12 cellular contexts compared by ENCODE assay signal in the genomic region with DNA sequence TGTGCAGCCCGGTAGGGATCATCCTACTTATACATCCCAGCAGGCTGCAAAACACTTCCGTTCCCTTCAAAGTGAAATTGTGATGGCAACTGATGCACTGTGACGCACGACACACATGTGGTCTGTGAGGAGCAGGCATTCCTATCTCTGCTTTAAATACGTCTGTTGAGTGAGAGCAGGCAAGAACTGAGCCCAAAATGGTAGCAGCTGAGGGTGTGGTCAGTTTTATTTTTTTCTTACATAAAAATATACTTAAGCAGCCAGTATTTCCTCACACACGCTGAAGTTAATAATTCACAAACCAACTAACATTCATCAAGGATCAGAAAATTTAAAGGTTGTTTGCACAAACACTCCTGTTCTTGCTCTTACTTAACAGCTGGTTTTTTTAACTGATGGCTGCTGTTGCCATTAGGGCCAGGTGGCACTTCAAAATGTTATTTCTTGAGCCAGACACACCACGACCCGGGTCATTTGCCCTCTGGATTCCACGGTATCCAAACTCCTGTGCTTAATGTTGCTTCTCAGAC. TPM values are rescaled to one million over a fixed set of nuclear protein-coding genes. Genes with fewer than 3 reads are reported as not detected.
DNase-seq lines count a peak whose midpoint lies in the region; ATAC-seq and TF ChIP-seq lines count a peak whose summit lies in the region.
"Had no signal": no experiment of that assay in that cellular context is flagged by ENCODE, and none has a peak within 500 bp of the region (broad histone marks: within the 10 kb centered on the region; RNA-seq: fewer than 3 reads in every experiment).

No MANE protein-coding gene starts in this region.

- H3K4me1 ChIP-seq in mesodermal cell (ENCODE audit: control insufficient read depth, insufficient read depth, low read length, poor library complexity, severe bottlenecking): peaks cover 66% of the 10 kb centered on the region
- peaks cover 9 to 24% of the 10 kb centered on the region in 2 donors for H3K4me1 ChIP-seq in uterus

- peak; percentile 11 for ATAC-seq in left ventricle myocardium superior
- no peak for ATAC-seq in Right ventricle myocardium inferior
- ATAC-seq in HG03520 (IDR thresholded peaks at IDR 0.05; ENCODE audit: unreplicated experiment): no peak

- CTCF ChIA-PET in HEK293T (lab: Yijun Ruan, JAX): no interaction called here

- H3K4me3 ChIP-seq in coronary artery (no peak overlapping the region), mesodermal cell (ENCODE audit: extremely low read depth, insufficient read depth, low read length, poor library complexity, severe bottlenecking) (no peak overlapping the region), uterus (no peak overlapping the region)
- H3K4me3 ChIP-seq: HAP-1 had no signal

- H3K36me3 ChIP-seq in mesodermal cell (ENCODE audit: control insufficient read depth, insufficient read depth, low read length): no peaks in the 10 kb centered on the region
- no peaks in the 10 kb centered on the region for H3K36me3 ChIP-seq in uterus
- H3K36me3 ChIP-seq: HAP-1 had no signal

- H3K9me3 ChIP-seq in mesodermal cell (ENCODE audit: control insufficient read depth, low read length) (peaks cover 5% of the 10 kb centered on the region), uterus (no peaks in the 10 kb centered on the region)

- H3K27me3 ChIP-seq in uterus: no peaks in the 10 kb centered on the region

- whole genome bisulfite sequencing in mesodermal cell (ENCODE audit: insufficient coverage in 2 of 2), 2 experiments: 77 to 89% methylated on average over 8 of the region's 9 CpGs

- H3K27ac ChIP-seq in coronary artery: peak overlapping the region; percentile 18 to 44
- peak overlapping the region; percentile 8 for H3K27ac ChIP-seq in mesodermal cell (ENCODE audit: low read depth, low read length, severe bottlenecking)
- peak overlapping the region; percentile 9 to 24 for H3K27ac ChIP-seq in uterus

- intact Hi-C loops in left ventricle myocardium superior (cut with micrococcal nuclease) (no loop called here), Right ventricle myocardium inferior (cut with DNase I) (no loop called here), uterus (cut with DNase I; ENCODE audit: low total_unique reads) (no loop called here)

- DNase-seq in left ventricle myocardium superior: no peak
- DNase-seq in Right ventricle myocardium inferior (ENCODE audit: missing footprints): no peak
- DNase-seq in coronary artery (ENCODE audit: low spot score): no peak
- DNase-seq in uterus: no peak
- DNase-seq in G401 (ENCODE audit: low spot score): no peak
- no peak for DNase-seq in HEK293T (ENCODE audit: extremely low spot score)
- DNase-seq: activated CD4-positive, alpha-beta T cell treated with anti-CD3 and anti-CD28 coated beads for 48 hours; NCI-H1105 treated with DMSO at 0.1 percent for 48 hours; substantia nigra had no signal

- TF ChIP-seq POLR2A in uterus (IDR thresholded peaks at IDR 0.05): no peak

- in situ Hi-C loops in G401 (cut with HindIII; ENCODE audit: low sequenced_read_pairs): no loop called here

- no peak for TF ChIP-seq CTCF in coronary artery (IDR thresholded peaks at IDR 0.05)
- no peak for TF ChIP-seq CTCF in uterus (IDR thresholded peaks at IDR 0.05)

- POLR2A ChIA-PET in HEK293T (lab: Yijun Ruan, JAX): interaction anchor here (1.8 kb wide), 1 partner anchor 9 kb away, joined by 4 read pairs; no protein-coding TSS in a partner anchor

TF ChIP-seq in HEK293T, 16 proteins besides CTCF, POLR2A, EP300 and RAD21:
- TF ChIP-seq ELF4 (IDR thresholded peaks at IDR 0.05) (no peak), HDGF (IDR thresholded peaks at IDR 0.05; ENCODE audit: borderline replicate concordance) (no peak), FOXM1 (IDR thresholded peaks at IDR 0.05; ENCODE audit: borderline replicate concordance) (no peak), CTBP1 (IDR thresholded peaks at IDR 0.05; ENCODE audit: borderline replicate concordance) (no peak)
- TF ChIP-seq, protein P1, sequence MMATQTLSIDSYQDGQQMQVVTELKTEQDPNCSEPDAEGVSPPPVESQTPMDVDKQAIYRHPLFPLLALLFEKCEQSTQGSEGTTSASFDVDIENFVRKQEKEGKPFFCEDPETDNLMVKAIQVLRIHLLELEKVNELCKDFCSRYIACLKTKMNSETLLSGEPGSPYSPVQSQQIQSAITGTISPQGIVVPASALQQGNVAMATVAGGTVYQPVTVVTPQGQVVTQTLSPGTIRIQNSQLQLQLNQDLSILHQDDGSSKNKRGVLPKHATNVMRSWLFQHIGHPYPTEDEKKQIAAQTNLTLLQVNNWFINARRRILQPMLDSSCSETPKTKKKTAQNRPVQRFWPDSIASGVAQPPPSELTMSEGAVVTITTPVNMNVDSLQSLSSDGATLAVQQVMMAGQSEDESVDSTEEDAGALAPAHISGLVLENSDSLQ (IDR thresholded peaks at IDR 0.05): no peak

RNA-seq across cellular contexts. Expression of a gene that starts 23.9 kb away (rescaled TPM):
- total RNA-seq in left ventricle myocardium superior: 104 TPM
- total RNA-seq in Right ventricle myocardium inferior: 93.8 TPM
- 22.6 TPM for polyA plus RNA-seq in mesodermal cell (2013, experiment 1 of 2)
- 15.3 TPM for polyA plus RNA-seq in mesodermal cell (2013, experiment 2 of 2)
- 100 to 1,000 TPM in 2 of 4 donors, 10 to 100 TPM in 2; 20.9 to 108 (median 69.6) TPM for total RNA-seq in uterus
- 1.3 and 1.7 TPM in 2 replicates for total RNA-seq in G401 (2014; rRNA removed; shearing (Covaris generic))
